In the genomic region with DNA sequence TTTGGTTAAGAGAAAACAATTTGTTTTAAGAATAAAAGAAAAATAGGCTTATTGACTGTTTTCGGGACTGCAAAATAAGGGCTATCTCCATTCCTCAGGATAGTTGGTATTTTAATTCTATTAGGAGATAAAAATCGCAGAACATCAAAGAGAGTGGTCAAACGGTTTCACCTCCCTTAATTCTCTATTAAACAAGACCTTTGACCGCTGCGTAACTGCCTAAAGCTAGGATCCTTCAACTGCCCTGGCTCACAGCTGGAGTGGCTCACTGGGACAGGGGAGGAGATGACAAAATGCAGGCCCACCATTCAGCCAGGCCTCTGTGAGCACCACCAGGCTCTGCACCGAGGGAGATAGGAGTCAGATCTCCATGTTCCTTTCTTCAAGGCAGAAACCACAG, we compare ENCODE assay signal across 20 cellular contexts.
"Had no signal": no experiment of that assay in that cellular context is flagged by ENCODE, and none has a peak within 500 bp of the region (broad histone marks: within the 10 kb centered on the region; RNA-seq: fewer than 3 reads in every experiment).

No MANE protein-coding gene starts in this region.

- H3K4me1 ChIP-seq: breast epithelium, spleen, upper lobe of right lung had no signal

- H3K9me3 Mint-ChIP-seq: activated naive CD4-positive, alpha-beta T cell treated with anti-CD3 and anti-CD28 coated beads, Interleukin-2, amount 50 U/mL, for 24 hours; activated T-cell treated with anti-CD3 and anti-CD28 coated beads, Interleukin-2, amount 50 U/mL, for 72 hours; stimulated activated memory B cell treated with anti-CD40 and anti-IgM and Interleukin-4, amounts not matched to agents 10 μg/mL and 1 μg/mL and 100 μg/mL, for 72 hours; T-helper 1 cell treated with Interleukin-12 subunit alpha and Interleukin-12 subunit beta and Interleukin-4 antibody, amounts not matched to agents 30 μg/mL and 1 μg/mL, for 36 hours had no signal

- DNase-seq: activated CD4-positive, alpha-beta T cell treated with anti-CD3 and anti-CD28 coated beads, Interleukin-2, amount 50 U/mL, for 1 hour; activated CD4-positive, CD25-positive, alpha-beta regulatory T cell treated with anti-CD3 and anti-CD28 coated beads, Interleukin-2, amount 50 U/mL, for 72 hours; activated effector memory CD4-positive, alpha-beta T cell treated with anti-CD3 and anti-CD28 coated beads, Interleukin-2, amount 50 U/mL, for 16 hours; activated T-cell treated with anti-CD3 and anti-CD28 coated beads, Interleukin-2, amount 50 U/mL, for 72 hours; dermis blood vessel endothelial cell; effector memory CD4-positive, alpha-beta T cell; esophagus squamous epithelium; foreskin fibroblast; ovary; spleen; stimulated activated CD4-positive, alpha-beta T cell treated with anti-CD3 and anti-CD28 coated beads, Interleukin-4, amount 100 ng/mL, for 4 hours; upper lobe of right lung had no signal

- H3K36me3 ChIP-seq: breast epithelium, esophagus squamous epithelium, ovary, spleen, thoracic aorta, upper lobe of right lung had no signal

- H3K4me3 ChIP-seq: breast epithelium, esophagus squamous epithelium, ovary, spleen, thoracic aorta, upper lobe of right lung had no signal

- H3K27me3 ChIP-seq: breast epithelium, esophagus squamous epithelium, ovary, spleen had no signal

- H3K4me1 Mint-ChIP-seq: activated naive CD4-positive, alpha-beta T cell treated with anti-CD3 and anti-CD28 coated beads, Interleukin-2, amount 50 U/mL, for 24 hours; neural crest cell; stimulated activated memory B cell treated with anti-CD40 and anti-IgM and Interleukin-4, amounts not matched to agents 10 μg/mL and 1 μg/mL and 100 μg/mL, for 72 hours had no signal

- H3K9me3 ChIP-seq: breast epithelium, esophagus squamous epithelium, ovary, spleen, thoracic aorta, upper lobe of right lung had no signal

- ATAC-seq: activated T-cell treated with anti-CD3 and anti-CD28 coated beads, Interleukin-2, amount 50 U/mL, for 72 hours; left lobe of liver; sciatic nerve; stimulated activated memory B cell treated with anti-CD40 and anti-IgM and Interleukin-4, amounts not matched to agents 10 μg/mL and 1 μg/mL and 100 μg/mL, for 72 hours; upper lobe of right lung had no signal

- H3K36me3 Mint-ChIP-seq: activated naive CD4-positive, alpha-beta T cell treated with anti-CD3 and anti-CD28 coated beads, Interleukin-2, amount 50 U/mL, for 24 hours; stimulated activated memory B cell treated with anti-CD40 and anti-IgM and Interleukin-4, amounts not matched to agents 10 μg/mL and 1 μg/mL and 100 μg/mL, for 72 hours had no signal

- H3K27ac ChIP-seq: breast epithelium, esophagus squamous epithelium, ovary, thoracic aorta, upper lobe of right lung had no signal

- H3K27ac Mint-ChIP-seq: activated naive CD4-positive, alpha-beta T cell treated with anti-CD3 and anti-CD28 coated beads, Interleukin-2, amount 50 U/mL, for 24 hours; activated T-cell treated with anti-CD3 and anti-CD28 coated beads, Interleukin-2, amount 50 U/mL, for 72 hours; stimulated activated memory B cell treated with anti-CD40 and anti-IgM and Interleukin-4, amounts not matched to agents 10 μg/mL and 1 μg/mL and 100 μg/mL, for 72 hours; T-helper 1 cell treated with Interleukin-12 subunit alpha and Interleukin-12 subunit beta and Interleukin-4 antibody, amounts not matched to agents 30 μg/mL and 1 μg/mL, for 36 hours had no signal

- H3K4me3 Mint-ChIP-seq: activated naive CD4-positive, alpha-beta T cell treated with anti-CD3 and anti-CD28 coated beads, Interleukin-2, amount 50 U/mL, for 24 hours; activated T-cell treated with anti-CD3 and anti-CD28 coated beads, Interleukin-2, amount 50 U/mL, for 72 hours; neural crest cell; stimulated activated memory B cell treated with anti-CD40 and anti-IgM and Interleukin-4, amounts not matched to agents 10 μg/mL and 1 μg/mL and 100 μg/mL, for 72 hours; T-helper 1 cell treated with Interleukin-12 subunit alpha and Interleukin-12 subunit beta and Interleukin-4 antibody, amounts not matched to agents 30 μg/mL and 1 μg/mL, for 36 hours had no signal
